Comparison of ENCODE assay signal across 10 cellular contexts in genomic region chrX:115940348-115940747, GRCh38.
A peak's percentile ranks its signal among the peaks of the same experiment; 100 is the strongest.
DNase-seq lines count a peak whose midpoint lies in the region; ATAC-seq and TF ChIP-seq lines count a peak whose summit lies in the region.
"Had no signal": no experiment of that assay in that cellular context is flagged by ENCODE, and none has a peak within 500 bp of the region (broad histone marks: within the 10 kb centered on the region; RNA-seq: fewer than 3 reads in every experiment).

No MANE protein-coding gene starts in this region.

- no peak; the same call in 1 of the 2 replicates for TF ChIP-seq CTCF in 22Rv1 (IDR thresholded peaks at IDR 0.05)
- TF ChIP-seq CTCF in type B pancreatic cell (conservative IDR thresholded peaks at IDR 0.05): no peak

- peaks cover 35% of the 10 kb centered on the region for H3K9me3 Mint-ChIP-seq in type B pancreatic cell

- no peak overlapping the region for H3K27ac Mint-ChIP-seq in type B pancreatic cell

- ATAC-seq in GM19023 (IDR thresholded peaks at IDR 0.05; ENCODE audit: unreplicated experiment) (peak; percentile 37), HG02852 (IDR thresholded peaks at IDR 0.05; ENCODE audit: unreplicated experiment) (peak; percentile 17)

- no peaks in the 10 kb centered on the region for H3K4me1 Mint-ChIP-seq in type B pancreatic cell (ENCODE audit: unreplicated experiment)

- DNase-seq in NCI-H2107 treated with DMSO at 0.1 percent for 48 hours (lab: John Stamatoyannopoulos, UW; ENCODE audit: unreplicated experiment): peak; percentile 75
- DNase-seq in NCI-H1694 treated with DMSO at 0.1 percent for 48 hours (lab: John Stamatoyannopoulos, UW): no peak
- no peak for DNase-seq in type B pancreatic cell (ENCODE audit: extremely low spot score, unreplicated experiment)
- DNase-seq in activated CD4-positive, CD25-positive, alpha-beta regulatory T cell treated with anti-CD3 and anti-CD28 coated beads, Interleukin-2, amount 50 U/mL, for 72 hours: no peak
- DNase-seq in NCI-H1048 (lab: John Stamatoyannopoulos, UW): no peak
- DNase-seq: GF-D8 had no signal

- peaks cover 65% of the 10 kb centered on the region for H3K36me3 Mint-ChIP-seq in type B pancreatic cell

- peak overlapping the region; percentile 73 for H3K27ac ChIP-seq in 22Rv1
- H3K27ac ChIP-seq: uterus had no signal

- H3K27me3 Mint-ChIP-seq in type B pancreatic cell: no peaks in the 10 kb centered on the region

- H3K4me3 Mint-ChIP-seq in type B pancreatic cell: no peak overlapping the region
